19 cellular contexts compared by ENCODE assay signal in the genomic region with DNA sequence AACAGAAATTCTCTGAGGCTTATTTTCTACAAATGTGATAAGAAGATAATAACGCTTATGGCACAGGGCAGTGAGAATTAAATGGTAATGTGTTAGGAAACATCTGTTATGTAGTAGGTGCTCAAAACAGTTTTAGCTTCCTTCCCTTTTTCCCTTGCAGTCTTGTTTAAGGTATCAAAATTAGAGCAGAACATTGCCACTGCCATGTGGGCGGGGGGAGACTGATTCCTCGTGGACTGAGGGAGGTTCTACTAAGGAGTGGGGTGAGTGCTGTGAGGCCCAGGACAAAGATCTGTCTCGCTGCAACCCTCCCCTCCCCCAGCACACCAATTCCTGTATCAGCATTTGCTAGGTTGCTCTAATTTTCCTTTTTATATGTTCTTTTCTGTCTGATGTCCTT.
DNase-seq lines count a peak whose midpoint lies in the region; ATAC-seq lines count a peak whose summit lies in the region.
"Had no signal": no experiment of that assay in that cellular context is flagged by ENCODE, and none has a peak within 500 bp of the region (broad histone marks: within the 10 kb centered on the region; RNA-seq: fewer than 3 reads in every experiment).

No MANE protein-coding gene starts in this region.

- H2AK5ac ChIP-seq in neuronal stem cell (ENCODE audit: low read depth, low read length): no peak overlapping the region

- H3K14ac ChIP-seq in neuronal stem cell (ENCODE audit: low read length): no peak overlapping the region

- no peak overlapping the region for H2BK12ac ChIP-seq in neuronal stem cell (ENCODE audit: low read length)

- H3K4me3 Mint-ChIP-seq in activated CD8-positive, alpha-beta memory T cell treated with anti-CD3 and anti-CD28 coated beads, Interleukin-2, amount 10 ng/mL, durations not matched to agents 7 days and 5 days: no peak overlapping the region

- no peak overlapping the region for H4K8ac ChIP-seq in neuronal stem cell (ENCODE audit: low read depth, low read length)

- no peak overlapping the region for H3K4me2 ChIP-seq in neuronal stem cell (ENCODE audit: insufficient read depth, low read length, poor library complexity, severe bottlenecking)
- H3K4me2 ChIP-seq: A549 had no signal

- H3K27me3 ChIP-seq in neuronal stem cell (ENCODE audit: control insufficient read depth in 3 of 3, insufficient read depth in 3 of 3, low read depth in 1 of 3, low read length in 3 of 3): no peaks in the 10 kb centered on the region

- H3K23ac ChIP-seq in neuronal stem cell (ENCODE audit: low read depth, low read length, poor library complexity): no peak overlapping the region

- no peak overlapping the region for H3K27ac ChIP-seq in neuronal stem cell (replicated peaks; ENCODE audit: low read length)
- H3K27ac ChIP-seq in caudate nucleus (ENCODE audit: low read depth, low read length): no peak overlapping the region
- H3K27ac ChIP-seq: A549, C4-2B, RWPE1 had no signal

- H3K4me1 ChIP-seq in neuronal stem cell (ENCODE audit: control insufficient read depth in 2 of 2, insufficient read depth in 1 of 2, low read depth in 1 of 2, low read length in 2 of 2): peaks cover 4 to 7% of the 10 kb centered on the region in 2 donors
- H3K4me1 ChIP-seq: A549 had no signal

- H2AFZ ChIP-seq in neuronal stem cell (ENCODE audit: low read length): peak overlapping the region; percentile 20

- H3K4ac ChIP-seq in neuronal stem cell (ENCODE audit: low read length): no peak overlapping the region

- H3K36me3 ChIP-seq in neuronal stem cell (replicated peaks in 1 of 2; ENCODE audit: control insufficient read depth in 2 of 2, insufficient read depth in 2 of 2, low read length in 2 of 2): no peaks in the 10 kb centered on the region

- no peak overlapping the region for H4K91ac ChIP-seq in neuronal stem cell (ENCODE audit: low read depth, low read length, poor library complexity)

- WGBS in neuronal stem cell (ENCODE audit: extremely low coverage in 2 of 2, insufficient read length in 2 of 2, insufficient replicate concordance in 1 of 2), 2 donors: no CpG with 5 or more reads among the region's 4 CpGs

- H3K4me3 ChIP-seq in neuronal stem cell (ENCODE audit: low read length in 2 of 2): no peak overlapping the region
- H3K4me3 ChIP-seq: A549 had no signal

- no peak overlapping the region for H3K27ac Mint-ChIP-seq in activated CD8-positive, alpha-beta memory T cell treated with anti-CD3 and anti-CD28 coated beads, Interleukin-2, amount 10 ng/mL, durations not matched to agents 7 days and 5 days

- no peak overlapping the region for H2BK120ac ChIP-seq in neuronal stem cell (ENCODE audit: low read depth, low read length)

- H2BK5ac ChIP-seq in neuronal stem cell (ENCODE audit: low read length): no peak overlapping the region

- peak; percentile 56 to 66 for DNase-seq in AML-193 (lab: John Stamatoyannopoulos, UW)
- DNase-seq in D341Med (ENCODE audit: low spot score): peak; percentile 35
- peak; percentile 18 for DNase-seq in NOMO-1 treated with dmso at 0.1 percent for 144 hours (lab: John Stamatoyannopoulos, UW; ENCODE audit: unreplicated experiment)
- no peak for DNase-seq in neuronal stem cell (ENCODE audit: low spot score)
- DNase-seq in activated CD8-positive, alpha-beta memory T cell treated with anti-CD3 and anti-CD28 coated beads, Interleukin-2, amount 10 ng/mL, durations not matched to agents 7 days and 5 days: no peak
- no peak for DNase-seq in caudate nucleus (lab: John Stamatoyannopoulos, UW)
- DNase-seq: EL, GOT3, NCI-H1105 treated with DMSO at 0.1 percent for 48 hours, NCI-H1694, NCI-H2081 treated with DMSO at 0.1 percent for 48 hours, PC-3, SIG-M5 had no signal

- H3K27me3 Mint-ChIP-seq in activated CD8-positive, alpha-beta memory T cell treated with anti-CD3 and anti-CD28 coated beads, Interleukin-2, amount 10 ng/mL, durations not matched to agents 7 days and 5 days: no peaks in the 10 kb centered on the region

- no peak for ATAC-seq in activated CD8-positive, alpha-beta memory T cell treated with anti-CD3 and anti-CD28 coated beads, Interleukin-2, amount 10 ng/mL, durations not matched to agents 7 days and 5 days
- ATAC-seq in GM21515 (IDR thresholded peaks at IDR 0.05; ENCODE audit: unreplicated experiment): no peak
- ATAC-seq: A549, HCT116, PC-3, SK-N-SH treated with all-trans-retinoic acid at 6 μM for 48 hours had no signal

- peaks cover 2% of the 10 kb centered on the region for H3K9me3 Mint-ChIP-seq in activated CD8-positive, alpha-beta memory T cell treated with anti-CD3 and anti-CD28 coated beads, Interleukin-2, amount 10 ng/mL, durations not matched to agents 7 days and 5 days (ENCODE audit: low read depth)

- H3K4me1 Mint-ChIP-seq in activated CD8-positive, alpha-beta memory T cell treated with anti-CD3 and anti-CD28 coated beads, Interleukin-2, amount 10 ng/mL, durations not matched to agents 7 days and 5 days: no peaks in the 10 kb centered on the region

- H3K18ac ChIP-seq in neuronal stem cell (ENCODE audit: low read length): no peak overlapping the region

- no peaks in the 10 kb centered on the region for H3K9me3 ChIP-seq in neuronal stem cell (replicated peaks in 1 of 2; ENCODE audit: control insufficient read depth in 2 of 2, insufficient read depth in 1 of 2, low read depth in 1 of 2, low read length in 2 of 2)
- H3K9me3 ChIP-seq: A549 had no signal

- no peaks in the 10 kb centered on the region for H3K36me3 Mint-ChIP-seq in activated CD8-positive, alpha-beta memory T cell treated with anti-CD3 and anti-CD28 coated beads, Interleukin-2, amount 10 ng/mL, durations not matched to agents 7 days and 5 days

- no peak overlapping the region for H2BK15ac ChIP-seq in neuronal stem cell (ENCODE audit: low read length)

- H3K79me1 ChIP-seq in neuronal stem cell (ENCODE audit: low read depth, low read length): no peaks in the 10 kb centered on the region

- H3K9ac ChIP-seq in neuronal stem cell (ENCODE audit: low read depth, low read length, poor library complexity): no peak overlapping the region

- CTCF ChIA-PET in activated CD8-positive, alpha-beta memory T cell treated with anti-CD3 and anti-CD28 coated beads, Interleukin-2, amount 10 ng/mL, durations not matched to agents 7 days and 5 days (lab: Charles Lee): no interaction called here

Comparison
In these comparisons a context has a peak if more than half of its experiments do, and no peak if none do; other contexts are left out.
1. DNase-seq: peak in AML-193 (2 of 2), D341Med (single experiment) and NOMO-1 treated with dmso at 0.1 percent for 144 hours (single experiment); none in neuronal stem cell (single experiment), activated CD8-positive, alpha-beta memory T cell treated with anti-CD3 and anti-CD28 coated beads, Interleukin-2, amount 10 ng/mL, durations not matched to agents 7 days and 5 days (single experiment) and caudate nucleus (0 of 61).